ENCODE assay signal across 8 cellular contexts in genomic region chr7:103074519-103075336, GRCh38. TPM values are rescaled to one million over a fixed set of nuclear protein-coding genes. Genes with fewer than 3 reads are reported as not detected.
A peak's percentile ranks its signal among the peaks of the same experiment; 100 is the strongest.
DNase-seq lines count a peak whose midpoint lies in the region; ATAC-seq and TF ChIP-seq lines count a peak whose summit lies in the region.

ARMC10 (plus strand) TSS chr7:103075140; CDS start chr7:103075273, 133 bp downstream.
FBXL13 (minus strand) TSS chr7:103074796.

- H3K27ac ChIP-seq in CD4-positive, alpha-beta memory T cell (ENCODE audit: low read depth, low read length) = peak within 1 kb of the TSS; percentile 77
- peak within 1 kb of the TSS; percentile 90 for H3K27ac ChIP-seq in duodenal mucosa (ENCODE audit: low read depth, low read length)
- peak within 1 kb of the TSS; percentile 85 to 89 for H3K27ac ChIP-seq in lung (ENCODE audit: low read depth in 1 of 2, low read length in 1 of 2)

- peak within 1 kb of the TSS; percentile 81 to 92 for H3K9ac ChIP-seq in duodenal mucosa (ENCODE audit: low read depth in 1 of 2, low read length in 2 of 2)

- no peaks in the 10 kb centered on the region for H3K27me3 ChIP-seq in CD4-positive, alpha-beta memory T cell (ENCODE audit: insufficient read depth, low read length)
- H3K27me3 ChIP-seq in duodenal mucosa (ENCODE audit: control insufficient read depth in 1 of 2, insufficient read depth in 2 of 2, low read length in 2 of 2) (no peaks in the 10 kb centered on the region), lung (ENCODE audit: control insufficient read depth, insufficient read depth) (no peaks in the 10 kb centered on the region)

- no peaks in the 10 kb centered on the region for H3K9me3 ChIP-seq in CD4-positive, alpha-beta memory T cell (ENCODE audit: control insufficient read depth in 1 of 2, low read length in 2 of 2)
- H3K9me3 ChIP-seq in duodenal mucosa (ENCODE audit: control insufficient read depth in 1 of 2, low read length in 2 of 2) (no peaks in the 10 kb centered on the region), lung (ENCODE audit: control insufficient read depth in 2 of 2, insufficient read depth in 1 of 2, low read length in 1 of 2) (no peaks in the 10 kb centered on the region)

- H3K27me3 Mint-ChIP-seq in CD4-positive, alpha-beta memory T cell = no peaks in the 10 kb centered on the region
- H3K27me3 Mint-ChIP-seq in activated CD4-positive, alpha-beta memory T cell treated with anti-CD3 and anti-CD28 coated beads for 36 hours = no peaks in the 10 kb centered on the region

- peak; percentile 89 to 91 (median 90) for DNase-seq in CD4-positive, alpha-beta memory T cell
- DNase-seq in NCI-H774 (lab: John Stamatoyannopoulos, UW) = peak; percentile 92
- peak; percentile 93 for DNase-seq in activated CD4-positive, alpha-beta memory T cell treated with anti-CD3 and anti-CD28 coated beads for 36 hours
- DNase-seq in lung (ENCODE audit: low spot score) = peak; percentile 89
- DNase-seq in stimulated activated CD4-positive, alpha-beta T cell treated with anti-CD3 and anti-CD28 coated beads, TNF-alpha, amount 100 ng/mL, for 24 hours (ENCODE audit: low read depth in 3 of 3) = peak; percentile 79 to 88 (median 81)

- no peaks in the 10 kb centered on the region for H3K36me3 ChIP-seq in CD4-positive, alpha-beta memory T cell (ENCODE audit: insufficient read depth, low read length)
- no peaks in the 10 kb centered on the region for H3K36me3 ChIP-seq in duodenal mucosa (ENCODE audit: control insufficient read depth in 1 of 2, insufficient read depth in 2 of 2, low read length in 2 of 2)
- H3K36me3 ChIP-seq in lung (ENCODE audit: control insufficient read depth in 2 of 2, insufficient read depth in 2 of 2, low read length in 2 of 2) = no peaks in the 10 kb centered on the region

- peak within 1 kb of the TSS; percentile 75 to 79 for H3K4me3 ChIP-seq in CD4-positive, alpha-beta memory T cell (ENCODE audit: low read length in 2 of 2)
- H3K4me3 ChIP-seq in duodenal mucosa (ENCODE audit: low read depth in 1 of 2, low read length in 2 of 2) (peak within 1 kb of the TSS; percentile 97 to 99), lung (peak within 1 kb of the TSS; percentile 59)

- H3K36me3 Mint-ChIP-seq in CD4-positive, alpha-beta memory T cell = peaks cover 0 to 5% of the 10 kb centered on the region in 2 donors
- peaks cover 2% of the 10 kb centered on the region for H3K36me3 Mint-ChIP-seq in activated CD4-positive, alpha-beta memory T cell treated with anti-CD3 and anti-CD28 coated beads for 36 hours

- peaks cover 29 to 45% (median 37%) of the 10 kb centered on the region in 4 donors for H3K4me1 Mint-ChIP-seq in CD4-positive, alpha-beta memory T cell
- H3K4me1 Mint-ChIP-seq in activated CD4-positive, alpha-beta memory T cell treated with anti-CD3 and anti-CD28 coated beads for 36 hours (ENCODE audit: low read depth) = peaks cover 39% of the 10 kb centered on the region

- ATAC-seq in GM19452 (IDR thresholded peaks at IDR 0.05; ENCODE audit: unreplicated experiment) (peak; percentile 91), HG03575 (IDR thresholded peaks at IDR 0.05; ENCODE audit: extremely low read depth, insufficient number of reproducible peaks, low FRiP score, unreplicated experiment) (peak; percentile 68), lung (ENCODE audit: insufficient read depth, low FRiP score) (peak; percentile 95)

- H3K9me3 Mint-ChIP-seq in CD4-positive, alpha-beta memory T cell = no peaks in the 10 kb centered on the region
- H3K9me3 Mint-ChIP-seq in activated CD4-positive, alpha-beta memory T cell treated with anti-CD3 and anti-CD28 coated beads for 36 hours = no peaks in the 10 kb centered on the region

- 1 to 6% methylated on average over 62 to 83 of the region's 83 CpGs for WGBS in lung, 2 donors

- peaks cover 35% of the 10 kb centered on the region for H3K4me1 ChIP-seq in CD4-positive, alpha-beta memory T cell (ENCODE audit: insufficient read depth, low read length)
- H3K4me1 ChIP-seq in duodenal mucosa (ENCODE audit: control insufficient read depth in 1 of 2, insufficient read depth in 2 of 2, low read length in 2 of 2) = peaks cover 16% of the 10 kb centered on the region in 2 donors
- H3K4me1 ChIP-seq in lung (ENCODE audit: control insufficient read depth in 2 of 2, insufficient read depth in 2 of 2, low read length in 2 of 2) = peaks cover 3 to 8% of the 10 kb centered on the region in 2 donors

- CTCF ChIA-PET in CD4-positive, alpha-beta memory T cell (lab: Charles Lee; ENCODE audit: partially characterized antibody) = interaction anchor here (0.9 to 2.9 kb wide), 8 partner anchors 8 to 316 kb away, joined by 3 to 14 read pairs (median 4); partner anchors contain the start of gene NAPEPLD
- CTCF ChIA-PET in activated CD4-positive, alpha-beta memory T cell treated with anti-CD3 and anti-CD28 coated beads for 36 hours (lab: Charles Lee) = interaction anchor here (1.0 to 3.1 kb wide), 4 partner anchors 12 to 326 kb away, joined by 3 to 12 read pairs (median 6); partner anchors contain the start of gene FAM185A

- POLR2A ChIA-PET in CD4-positive, alpha-beta memory T cell (lab: Charles Lee; ENCODE audit: partially characterized antibody) = interaction anchor here (0.6 to 2.2 kb wide), 16 partner anchors 13 to 1939 kb away, joined by 3 to 28 read pairs (median 4); partner anchors contain the start of genes FAM185A, NAPEPLD, PMPCB and PSMC2
- POLR2A ChIA-PET in activated CD4-positive, alpha-beta memory T cell treated with anti-CD3 and anti-CD28 coated beads for 36 hours (lab: Charles Lee) = interaction anchor here (0.6 to 2.0 kb wide), 8 partner anchors 8 to 342 kb away, joined by 3 to 9 read pairs (median 4); partner anchors contain the start of genes FAM185A and PSMC2

- intact Hi-C loops in CD4-positive, alpha-beta memory T cell (cut with micrococcal nuclease) = loop anchor here (1.0 to 5.0 kb wide), 5 partner anchors 75 to 326 kb away; partner anchors contain the start of genes DNAJC2, FAM185A, NAPEPLD and PMPCB
- intact Hi-C loops in activated CD4-positive, alpha-beta memory T cell treated with anti-CD3 and anti-CD28 coated beads for 36 hours (cut with micrococcal nuclease) = loop anchor here (1.0 to 10.0 kb wide), 6 partner anchors 75 to 330 kb away; partner anchors contain the start of genes FAM185A and NAPEPLD

- TF ChIP-seq CTCF in lung (IDR thresholded peaks at IDR 0.05; ENCODE audit: control extremely low read depth, extremely low read depth) = no peak

- peak within 1 kb of the TSS; percentile 94 to 99 (median 96) for H3K4me3 Mint-ChIP-seq in CD4-positive, alpha-beta memory T cell
- peak within 1 kb of the TSS; percentile 95 for H3K4me3 Mint-ChIP-seq in activated CD4-positive, alpha-beta memory T cell treated with anti-CD3 and anti-CD28 coated beads for 36 hours

- peak within 1 kb of the TSS; percentile 92 to 99 (median 98) for H3K27ac Mint-ChIP-seq in CD4-positive, alpha-beta memory T cell
- H3K27ac Mint-ChIP-seq in activated CD4-positive, alpha-beta memory T cell treated with anti-CD3 and anti-CD28 coated beads for 36 hours = peak within 1 kb of the TSS; percentile 88

RNA-seq across cellular contexts. Expression of gene ARMC10, which starts in this region (rescaled TPM):
- total RNA-seq in CD4-positive, alpha-beta memory T cell = 10 to 100 TPM; 28.4 to 28.8 TPM
- polyA plus RNA-seq in CD4-positive, alpha-beta memory T cell = 10 to 100 TPM; 42.8 to 54.2 TPM
- total RNA-seq in activated CD4-positive, alpha-beta memory T cell treated with anti-CD3 and anti-CD28 coated beads for 36 hours = 10 to 100 TPM; 49.7 to 53.3 TPM
- 10 to 100 TPM; 33.6 to 39.4 TPM for total RNA-seq in lung
- 10 to 100 TPM; 22.2 to 23.1 TPM for polyA plus RNA-seq in lung

RNA-seq across cellular contexts. Expression of gene FBXL13, which starts in this region (rescaled TPM):
- 1 to 10 TPM in 1 of 2 experiments, under 1 TPM in 1; 0.49 to 2.2 TPM for total RNA-seq in CD4-positive, alpha-beta memory T cell
- polyA plus RNA-seq in CD4-positive, alpha-beta memory T cell = under 1 TPM in 1 of 2 donors, not detected in 1; 0.10 TPM
- total RNA-seq in activated CD4-positive, alpha-beta memory T cell treated with anti-CD3 and anti-CD28 coated beads for 36 hours = under 1 TPM; 0.45 to 0.63 TPM
- total RNA-seq in lung = 10 to 100 TPM in 1 of 2 donors, 1 to 10 TPM in 1; 6.0 to 12.3 TPM
- 1 to 10 TPM in 1 of 2 donors, under 1 TPM in 1; 0.61 to 1.4 TPM for polyA plus RNA-seq in lung

Comparison
In these comparisons a context has a peak if more than half of its experiments do, and no peak if none do; other contexts are left out.
1. Peak in every context shown above with its lines: DNase-seq, ATAC-seq, H3K4me3 ChIP-seq and H3K27ac ChIP-seq.